25 cellular contexts compared by ENCODE assay signal in genomic region chr6:48086187-48086586, GRCh38. TPM values are rescaled to one million over a fixed set of nuclear protein-coding genes. Genes with fewer than 3 reads are reported as not detected.
DNase-seq lines count a peak whose midpoint lies in the region; TF ChIP-seq lines count a peak whose summit lies in the region.
"Had no signal": no experiment of that assay in that cellular context is flagged by ENCODE, and none has a peak within 500 bp of the region (broad histone marks: within the 10 kb centered on the region; RNA-seq: fewer than 3 reads in every experiment).

No MANE protein-coding gene starts in this region.

- H3K27me3 ChIP-seq in PC-9 (ENCODE audit: insufficient read depth, low read depth) = no peaks in the 10 kb centered on the region
- H3K27me3 ChIP-seq: upper lobe of left lung had no signal

- intact Hi-C loops in PC-9 (cut with micrococcal nuclease; ENCODE audit: unreplicated experiment) = loop anchor here (2.0 to 10.0 kb wide), 3 partner anchors 229 to 1326 kb away; no protein-coding TSS in a partner anchor

- H3K4me1 ChIP-seq in PC-9 (replicated peaks; ENCODE audit: insufficient read depth) = no peaks in the 10 kb centered on the region
- H3K4me1 ChIP-seq: HAP-1, parathyroid adenoma, upper lobe of left lung had no signal

- no peaks in the 10 kb centered on the region for H3K9me2 ChIP-seq in PC-9 (ENCODE audit: insufficient read depth)

- H3K4me2 ChIP-seq in PC-9 = no peak overlapping the region

- H2AFZ ChIP-seq in PC-9 = no peak overlapping the region
- H2AFZ ChIP-seq: parathyroid adenoma had no signal

- H3K9me3 ChIP-seq in PC-9 (ENCODE audit: insufficient read depth, low read depth) = no peaks in the 10 kb centered on the region
- H3K9me3 ChIP-seq: HAP-1, upper lobe of left lung had no signal

- POLR2A ChIA-PET in PC-9 (lab: Charles Lee; ENCODE audit: unreplicated experiment) = no interaction called here

- H3F3A ChIP-seq in PC-9 (ENCODE audit: insufficient read depth, low read depth) = no peaks in the 10 kb centered on the region

- CTCF ChIA-PET in PC-9 (lab: Charles Lee) = no interaction called here

- H3K36me3 ChIP-seq in PC-9 (ENCODE audit: low read depth) = no peaks in the 10 kb centered on the region
- H3K36me3 ChIP-seq: HAP-1, upper lobe of left lung had no signal

- DNase-seq in PC-9 (no peak), epithelial cell of proximal tubule (ENCODE audit: low read depth) (no peak), retinal pigment epithelial cell (ENCODE audit: low read depth) (no peak), GM03348 (ENCODE audit: low spot score) (no peak), SK-N-DZ (ENCODE audit: low spot score) (no peak), anterior cingulate cortex (lab: John Stamatoyannopoulos, UW) (no peak)
- DNase-seq: activated CD4-positive, alpha-beta T cell treated with anti-CD3 and anti-CD28 coated beads, Interleukin-2, amount 50 U/mL, for 48 hours; activated CD4-positive, CD25-positive, alpha-beta regulatory T cell; activated CD8-positive, alpha-beta memory T cell treated with anti-CD3 and anti-CD28 coated beads, Interleukin-2, amount 50 U/mL, for 48 hours; activated effector memory CD4-positive, alpha-beta T cell treated with Interleukin-2 at 50 U/mL for 16 hours; activated naive CD8-positive, alpha-beta T cell treated with anti-CD3 and anti-CD28 coated beads, Interleukin-2, amount 10 ng/mL, durations not matched to agents 7 days and 5 days; CD4-positive, alpha-beta memory T cell; DMS153; head of caudate nucleus; Karpas-422; naive thymus-derived CD4-positive, alpha-beta T cell; NCI-H1092; NCI-H2029; NCI-H226; NCI-H774; upper lobe of left lung had no signal

- H4K20me1 ChIP-seq in PC-9 (ENCODE audit: insufficient read depth) = no peaks in the 10 kb centered on the region

- peak; percentile 49 for TF ChIP-seq CTCF in C4-2B (conservative IDR thresholded peaks at IDR 0.05)
- TF ChIP-seq CTCF in PC-9 (conservative IDR thresholded peaks at IDR 0.05) = peak; percentile 46; the same call in 1 of the 2 replicates
- TF ChIP-seq CTCF in epithelial cell of proximal tubule (conservative IDR thresholded peaks at IDR 0.05; ENCODE audit: low read depth, low read length) = peak; percentile 52
- peak; percentile 46 for TF ChIP-seq CTCF in retinal pigment epithelial cell (conservative IDR thresholded peaks at IDR 0.05; ENCODE audit: low read depth, low read length)

- no peaks in the 10 kb centered on the region for H3K79me2 ChIP-seq in PC-9 (ENCODE audit: low read depth)
- H3K79me2 ChIP-seq: parathyroid adenoma had no signal

- BruUV-seq in PC-9 (replicated peaks; lab: Mats Ljungman, UMichigan) = no TSS peak

- H3K27ac ChIP-seq in C4-2B (no peak overlapping the region), PC-9 (no peak overlapping the region)
- H3K27ac ChIP-seq: coronary artery, parathyroid adenoma, upper lobe of left lung had no signal

- no peak overlapping the region for H3K4me3 ChIP-seq in PC-9
- no peak overlapping the region for H3K4me3 ChIP-seq in epithelial cell of proximal tubule (ENCODE audit: low read depth, low read length)
- no peak overlapping the region for H3K4me3 ChIP-seq in retinal pigment epithelial cell (ENCODE audit: low read length)
- H3K4me3 ChIP-seq: coronary artery, HAP-1, upper lobe of left lung had no signal

RNA-seq across cellular contexts. Expression of gene PTCHD4, which starts 24.8 kb away (rescaled TPM):
- total RNA-seq in PC-9 (2021) (0.15 TPM in 1 of 2 replicates, not detected in the other), epithelial cell of proximal tubule (0.07 and 1.3 TPM in 2 replicates)
- 0.30 and 0.38 TPM in 2 replicates for polyA plus RNA-seq in SK-N-DZ (2014; cell fraction: cytosol; rRNA removed)
- polyA plus RNA-seq in SK-N-DZ (2014; cell fraction: nucleus; rRNA removed) = 0.27 TPM in 1 of 2 replicates, not detected in the other
- total RNA-seq: activated naive CD8-positive, alpha-beta T cell treated with anti-CD3 and anti-CD28 coated beads, Interleukin-2, amount 10 ng/mL, durations not matched to agents 7 days and 5 days; CD4-positive, alpha-beta memory T cell; naive thymus-derived CD4-positive, alpha-beta T cell had no signal
- polyA plus RNA-seq: CD4-positive, alpha-beta memory T cell; naive thymus-derived CD4-positive, alpha-beta T cell had no signal
